2 cellular contexts compared by ENCODE assay signal in the genomic region with DNA sequence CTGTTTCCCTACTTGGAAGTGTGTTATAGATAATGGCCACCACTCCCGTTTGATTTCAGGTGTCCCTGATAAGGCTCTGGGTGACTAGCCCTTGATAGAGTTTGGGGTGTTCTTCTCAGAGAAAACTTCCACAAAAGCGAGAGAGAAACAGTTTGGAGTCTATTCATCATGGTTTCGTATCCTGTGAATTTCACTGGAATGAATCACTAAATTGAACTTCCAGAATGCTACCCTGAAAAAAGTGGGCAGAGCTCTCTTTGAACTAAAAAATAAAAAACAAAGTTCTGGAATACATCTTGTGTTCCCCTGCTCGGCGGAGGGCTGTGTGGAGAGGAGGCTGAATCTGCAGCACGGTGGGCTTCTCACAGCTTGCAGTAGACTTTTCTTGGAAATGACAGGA.
A peak's percentile ranks its signal among the peaks of the same experiment; 100 is the strongest.
TF ChIP-seq lines count a peak whose summit lies in the region.

No MANE protein-coding gene starts in this region.

TF ChIP-seq in SK-N-SH, 30 proteins besides CTCF, POLR2A, EP300 and RAD21:
- TF ChIP-seq TCF12 (IDR thresholded peaks at IDR 0.05): peak; percentile 32; the same call in 1 of the 2 replicates
- TF ChIP-seq ELF1 (IDR thresholded peaks at IDR 0.05): no peak
- TF ChIP-seq NFIC (IDR thresholded peaks at IDR 0.05; ENCODE audit: borderline replicate concordance): 0 out of 2 replicates have a peak, but pooled peaks have one; percentile 11
- peak; percentile 41; the same call in 1 of the 2 replicates for TF ChIP-seq FOSL2 (IDR thresholded peaks at IDR 0.05; ENCODE audit: borderline replicate concordance, low read depth)
- no peak for TF ChIP-seq SIN3A (IDR thresholded peaks at IDR 0.05; ENCODE audit: borderline replicate concordance, low read depth, low read length)
- no peak for TF ChIP-seq TAF1 (IDR thresholded peaks at IDR 0.05; ENCODE audit: borderline replicate concordance, low read depth, low read length)
- TF ChIP-seq JUND (IDR thresholded peaks at IDR 0.05): peak; percentile 46

TF ChIP-seq in SK-N-SH treated with all-trans-retinoic acid at 6 μM for 48 hours, 23 proteins besides CTCF, POLR2A, EP300 and RAD21:
- no peak for TF ChIP-seq CSDC2 (CRISPR knock-in tag; IDR thresholded peaks at IDR 0.05)
- no peak for TF ChIP-seq TCF4 (CRISPR knock-in tag; IDR thresholded peaks at IDR 0.05; ENCODE audit: borderline replicate concordance)
- TF ChIP-seq ZNF8 (CRISPR knock-in tag; IDR thresholded peaks at IDR 0.05): no peak
- no peak for TF ChIP-seq RARB (CRISPR knock-in tag; IDR thresholded peaks at IDR 0.05)
- TF ChIP-seq, protein P1, sequence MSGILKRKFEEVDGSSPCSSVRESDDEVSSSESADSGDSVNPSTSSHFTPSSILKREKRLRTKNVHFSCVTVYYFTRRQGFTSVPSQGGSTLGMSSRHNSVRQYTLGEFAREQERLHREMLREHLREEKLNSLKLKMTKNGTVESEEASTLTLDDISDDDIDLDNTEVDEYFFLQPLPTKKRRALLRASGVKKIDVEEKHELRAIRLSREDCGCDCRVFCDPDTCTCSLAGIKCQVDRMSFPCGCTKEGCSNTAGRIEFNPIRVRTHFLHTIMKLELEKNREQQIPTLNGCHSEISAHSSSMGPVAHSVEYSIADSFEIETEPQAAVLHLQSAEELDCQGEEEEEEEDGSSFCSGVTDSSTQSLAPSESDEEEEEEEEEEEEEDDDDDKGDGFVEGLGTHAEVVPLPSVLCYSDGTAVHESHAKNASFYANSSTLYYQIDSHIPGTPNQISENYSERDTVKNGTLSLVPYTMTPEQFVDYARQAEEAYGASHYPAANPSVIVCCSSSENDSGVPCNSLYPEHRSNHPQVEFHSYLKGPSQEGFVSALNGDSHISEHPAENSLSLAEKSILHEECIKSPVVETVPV (CRISPR knock-in tag; IDR thresholded peaks at IDR 0.05): no peak
- TF ChIP-seq ZC3H10 (CRISPR knock-in tag; IDR thresholded peaks at IDR 0.05): no peak
- TF ChIP-seq BACH2 (CRISPR knock-in tag; IDR thresholded peaks at IDR 0.05; ENCODE audit: borderline replicate concordance): no peak
- no peak for TF ChIP-seq ISL1 (CRISPR knock-in tag; IDR thresholded peaks at IDR 0.05)
- TF ChIP-seq ZFP3 (CRISPR knock-in tag; IDR thresholded peaks at IDR 0.05): no peak
- TF ChIP-seq, protein P2, sequence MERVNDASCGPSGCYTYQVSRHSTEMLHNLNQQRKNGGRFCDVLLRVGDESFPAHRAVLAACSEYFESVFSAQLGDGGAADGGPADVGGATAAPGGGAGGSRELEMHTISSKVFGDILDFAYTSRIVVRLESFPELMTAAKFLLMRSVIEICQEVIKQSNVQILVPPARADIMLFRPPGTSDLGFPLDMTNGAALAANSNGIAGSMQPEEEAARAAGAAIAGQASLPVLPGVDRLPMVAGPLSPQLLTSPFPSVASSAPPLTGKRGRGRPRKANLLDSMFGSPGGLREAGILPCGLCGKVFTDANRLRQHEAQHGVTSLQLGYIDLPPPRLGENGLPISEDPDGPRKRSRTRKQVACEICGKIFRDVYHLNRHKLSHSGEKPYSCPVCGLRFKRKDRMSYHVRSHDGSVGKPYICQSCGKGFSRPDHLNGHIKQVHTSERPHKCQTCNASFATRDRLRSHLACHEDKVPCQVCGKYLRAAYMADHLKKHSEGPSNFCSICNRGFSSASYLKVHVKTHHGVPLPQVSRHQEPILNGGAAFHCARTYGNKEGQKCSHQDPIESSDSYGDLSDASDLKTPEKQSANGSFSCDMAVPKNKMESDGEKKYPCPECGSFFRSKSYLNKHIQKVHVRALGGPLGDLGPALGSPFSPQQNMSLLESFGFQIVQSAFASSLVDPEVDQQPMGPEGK (CRISPR knock-in tag; IDR thresholded peaks at IDR 0.05; ENCODE audit: borderline replicate concordance): no peak
